In genomic region chr11:88704505-88704904, GRCh38 we compare ENCODE assay signal across 22 cellular contexts.
DNase-seq lines count a peak whose midpoint lies in the region; ATAC-seq, FAIRE-seq and TF ChIP-seq lines count a peak whose summit lies in the region.
"Had no signal": no experiment of that assay in that cellular context is flagged by ENCODE, and none has a peak within 500 bp of the region (broad histone marks: within the 10 kb centered on the region; RNA-seq: fewer than 3 reads in every experiment).

No MANE protein-coding gene starts in this region.

- no TSS peak for BruUV-seq in HCT116 (replicated peaks; lab: Mats Ljungman, UMichigan)

- CTCF ChIA-PET in HCT116 (lab: Charles Lee): no interaction called here

- H3K9ac ChIP-seq in HCT116 (ENCODE audit: low read length): no peak overlapping the region
- H3K9ac ChIP-seq in adipocyte (ENCODE audit: low read length): no peak overlapping the region
- no peak overlapping the region for H3K9ac ChIP-seq in neural progenitor cell

- H3K27me3 ChIP-seq in HCT116 (ENCODE audit: insufficient read depth, low read length): no peaks in the 10 kb centered on the region
- H3K27me3 ChIP-seq in adipocyte (replicated peaks; ENCODE audit: control insufficient read depth, insufficient read depth, low read length): no peaks in the 10 kb centered on the region
- no peaks in the 10 kb centered on the region for H3K27me3 ChIP-seq in neural progenitor cell
- H3K27me3 ChIP-seq: body of pancreas, gastroesophageal sphincter, sigmoid colon had no signal

- H3K9me3 Mint-ChIP-seq in neural progenitor cell: no peaks in the 10 kb centered on the region
- H3K9me3 Mint-ChIP-seq: activated T-cell treated with anti-CD3 and anti-CD28 coated beads, Interleukin-2, amount 50 U/mL, for 24 hours had no signal

- H3K9me3 ChIP-seq in HCT116 (ENCODE audit: control insufficient read depth in 1 of 2, insufficient read depth in 1 of 2, low read depth in 1 of 2, low read length in 2 of 2): no peaks in the 10 kb centered on the region
- no peaks in the 10 kb centered on the region for H3K9me3 ChIP-seq in adipocyte (ENCODE audit: control insufficient read depth, low read length)
- no peaks in the 10 kb centered on the region for H3K9me3 ChIP-seq in neural progenitor cell (ENCODE audit: low read depth)
- H3K9me3 ChIP-seq: body of pancreas, gastroesophageal sphincter, sigmoid colon had no signal

- no peaks in the 10 kb centered on the region for H3K9me2 ChIP-seq in HCT116 (ENCODE audit: insufficient read depth)

- H3K27ac Mint-ChIP-seq in neural progenitor cell: no peak overlapping the region
- H3K27ac Mint-ChIP-seq: activated T-cell treated with anti-CD3 and anti-CD28 coated beads, Interleukin-2, amount 50 U/mL, for 24 hours had no signal

- no peak overlapping the region for H3K4me3 ChIP-seq in HCT116 (replicated peaks in 1 of 2; ENCODE audit: low read depth in 1 of 2, low read length in 2 of 2)
- H3K4me3 ChIP-seq in adipocyte (ENCODE audit: low read length): no peak overlapping the region
- no peak overlapping the region for H3K4me3 ChIP-seq in fibroblast of pulmonary artery (replicated peaks; ENCODE audit: low read depth, low read length)
- H3K4me3 ChIP-seq in neural progenitor cell: no peak overlapping the region
- H3K4me3 ChIP-seq: body of pancreas, coronary artery, gastroesophageal sphincter, sigmoid colon had no signal

- H2AFZ ChIP-seq in HCT116 (ENCODE audit: low read depth, low read length, poor library complexity, severe bottlenecking) (no peak overlapping the region), neural progenitor cell (replicated peaks) (no peak overlapping the region)

- no peaks in the 10 kb centered on the region for H3F3A ChIP-seq in neural progenitor cell (ENCODE audit: low read depth)

- ATAC-seq in HCT116 (no peak), GM18502 (IDR thresholded peaks at IDR 0.05; ENCODE audit: poor library complexity, unreplicated experiment) (no peak)
- ATAC-seq: body of pancreas, gastroesophageal sphincter, Right ventricle myocardium inferior had no signal

- no peak for TF ChIP-seq POLR2A in HCT116 (IDR thresholded peaks at IDR 0.05; ENCODE audit: borderline replicate concordance, extremely low read depth, insufficient read depth, insufficient read length)
- no peak for TF ChIP-seq POLR2A in GM12891 (IDR thresholded peaks at IDR 0.05; ENCODE audit: low read depth, low read length)

- no peaks in the 10 kb centered on the region for H3K27me3 Mint-ChIP-seq in neural progenitor cell (ENCODE audit: insufficient read depth, low read depth)
- H3K27me3 Mint-ChIP-seq: activated T-cell treated with anti-CD3 and anti-CD28 coated beads, Interleukin-2, amount 50 U/mL, for 24 hours had no signal

- H3K36me3 ChIP-seq in HCT116 (ENCODE audit: control insufficient read depth in 1 of 2, insufficient read depth in 2 of 2, low read length in 2 of 2) (no peaks in the 10 kb centered on the region), adipocyte (ENCODE audit: control insufficient read depth, insufficient read depth, low read length, severe bottlenecking) (no peaks in the 10 kb centered on the region), neural progenitor cell (no peaks in the 10 kb centered on the region)
- H3K36me3 ChIP-seq: gastroesophageal sphincter, sigmoid colon had no signal

- H3K4me2 ChIP-seq in HCT116 (ENCODE audit: low read length) (no peak overlapping the region), neural progenitor cell (no peak overlapping the region)

- H3K4me1 ChIP-seq in HCT116 (ENCODE audit: control insufficient read depth in 1 of 2, insufficient read depth in 2 of 2, low read length in 2 of 2) (no peaks in the 10 kb centered on the region), adipocyte (ENCODE audit: control insufficient read depth, insufficient read depth, low read length) (no peaks in the 10 kb centered on the region), neural progenitor cell (no peaks in the 10 kb centered on the region)
- H3K4me1 ChIP-seq: body of pancreas, gastroesophageal sphincter, sigmoid colon had no signal

- intact Hi-C loops in HCT116 (cut with micrococcal nuclease): no loop called here

- H3K4me3 Mint-ChIP-seq in neural progenitor cell: no peak overlapping the region
- H3K4me3 Mint-ChIP-seq: activated T-cell treated with anti-CD3 and anti-CD28 coated beads, Interleukin-2, amount 50 U/mL, for 24 hours had no signal

- H3K4me1 Mint-ChIP-seq in neural progenitor cell: no peaks in the 10 kb centered on the region

- H3K79me2 ChIP-seq in HCT116 (ENCODE audit: insufficient read depth, low read length): no peaks in the 10 kb centered on the region
- no peaks in the 10 kb centered on the region for H3K79me2 ChIP-seq in neural progenitor cell (ENCODE audit: low read depth)

- no peak overlapping the region for H3K27ac ChIP-seq in HCT116 (ENCODE audit: low read depth, low read length)
- H3K27ac ChIP-seq in neural progenitor cell: no peak overlapping the region
- H3K27ac ChIP-seq: body of pancreas, coronary artery, gastroesophageal sphincter, sigmoid colon had no signal

- RAD21 ChIA-PET in HCT116 (lab: Charles Lee; ENCODE audit: low non-redundant PET in 1 of 2, low total read pairs in 2 of 2, uncharacterized antibody in 2 of 2, unreplicated experiment in 2 of 2): no interaction called here

- H4K20me1 ChIP-seq in HCT116 (ENCODE audit: insufficient read depth) (no peaks in the 10 kb centered on the region), neural progenitor cell (ENCODE audit: low read depth) (no peaks in the 10 kb centered on the region)

- DNase-seq in HCT116 (ENCODE audit: low read depth, low spot score) (no peak), adipocyte (ENCODE audit: low read depth) (peak; percentile 16), fibroblast of pulmonary artery (ENCODE audit: low read depth) (peak; percentile 27), neural progenitor cell (ENCODE audit: low spot score) (peak; percentile 40), KG1 (lab: John Stamatoyannopoulos, UW) (no peak), GM12891 (ENCODE audit: insufficient read length, low spot score) (no peak)
- DNase-seq: activated CD4-positive, alpha-beta T cell treated with anti-CD3 and anti-CD28 coated beads, Interleukin-2, amount 50 U/mL, for 48 hours; activated naive CD4-positive, alpha-beta T cell treated with anti-CD3 and anti-CD28 coated beads, Interleukin-2, amount 50 U/mL, for 16 hours; activated T-cell treated with anti-CD3 and anti-CD28 coated beads, Interleukin-2, amount 50 U/mL, for 24 hours; body of pancreas; COR-L47; EL; NCI-H1105; NCI-H510A treated with DMSO at 0.1 percent for 48 hours; sigmoid colon; stimulated activated naive CD4-positive, alpha-beta T cell; T-helper 1 cell; trophoblast cell had no signal

- TF ChIP-seq CTCF in HCT116 (IDR thresholded peaks at IDR 0.05 in 2 of 3, conservative IDR thresholded peaks at IDR 0.05 in 1 of 3; ENCODE audit: borderline replicate concordance in 1 of 3, insufficient read depth in 1 of 3, low read depth in 2 of 3, low read length in 2 of 3): no peak
- no peak for TF ChIP-seq CTCF in fibroblast of pulmonary artery (IDR thresholded peaks at IDR 0.05; ENCODE audit: low read length, missing control alignments)
- no peak for TF ChIP-seq CTCF in neural progenitor cell (IDR thresholded peaks at IDR 0.05)

- POLR2A ChIA-PET in HCT116 (lab: Charles Lee): no interaction called here

- H3K36me3 Mint-ChIP-seq in neural progenitor cell: no peaks in the 10 kb centered on the region

- FAIRE-seq in GM12891 (lab: Jason Lieb, UNC): no peak

- no peak for TF ChIP-seq RAD21 in HCT116 (IDR thresholded peaks at IDR 0.05; ENCODE audit: low read depth)

TF ChIP-seq in GM12891, 5 proteins besides CTCF, POLR2A, EP300 and RAD21:
- no peak for TF ChIP-seq POLR2AphosphoS5 (IDR thresholded peaks at IDR 0.05; ENCODE audit: low read depth, low read length)
- TF ChIP-seq TAF1 (IDR thresholded peaks at IDR 0.05; ENCODE audit: low read depth, low read length): no peak
- no peak for TF ChIP-seq SPI1 (IDR thresholded peaks at IDR 0.05; ENCODE audit: low read depth, low read length)
- no peak for TF ChIP-seq PAX5 (IDR thresholded peaks at IDR 0.05; ENCODE audit: insufficient read depth, low read length, severe bottlenecking)
- no peak for TF ChIP-seq POU2F2 (IDR thresholded peaks at IDR 0.05; ENCODE audit: low read depth, low read length)

Comparison
In these comparisons a context has a peak if more than half of its experiments do, and no peak if none do; other contexts are left out.
1. DNase-seq: peak in adipocyte (single experiment), fibroblast of pulmonary artery (single experiment) and neural progenitor cell (single experiment); none in HCT116 (single experiment), KG1 (single experiment) and GM12891 (single experiment).